Comparison of ENCODE assay signal across 8 cellular contexts in the genomic region with DNA sequence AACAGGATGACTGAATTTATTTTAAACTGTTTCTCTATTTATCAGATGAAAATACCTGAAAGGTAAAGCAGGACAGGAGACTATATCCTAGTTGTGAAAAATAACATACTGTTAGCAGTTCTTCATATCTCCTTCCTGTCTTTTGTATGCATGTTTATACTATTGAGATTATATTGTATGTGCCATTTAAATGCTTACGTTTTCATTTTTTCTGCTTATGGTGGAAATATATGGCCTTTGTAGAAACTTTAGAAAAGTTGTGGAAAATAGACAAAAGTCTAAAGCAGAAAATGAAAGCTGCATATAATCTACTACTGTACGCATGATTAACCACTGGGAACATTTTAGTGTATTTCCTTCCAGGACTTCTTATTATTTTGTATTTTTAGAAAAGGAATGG. TPM values are rescaled to one million over a fixed set of nuclear protein-coding genes. Genes with fewer than 3 reads are reported as not detected.
A peak's percentile ranks its signal among the peaks of the same experiment; 100 is the strongest.
DNase-seq lines count a peak whose midpoint lies in the region; ATAC-seq, FAIRE-seq and TF ChIP-seq lines count a peak whose summit lies in the region.

No MANE protein-coding gene starts in this region.

- H3K4me1 Mint-ChIP-seq in activated CD4-positive, alpha-beta T cell treated with anti-CD3 and anti-CD28 coated beads, Interleukin-2, amount 10 ng/mL, durations not matched to agents 7 days and 5 days: peaks cover 30% of the 10 kb centered on the region
- H3K4me1 Mint-ChIP-seq in astrocyte (ENCODE audit: low read depth, unreplicated experiment): peaks cover 8% of the 10 kb centered on the region

- peak overlapping the region; percentile 99 for H3K4me2 ChIP-seq in astrocyte (ENCODE audit: low read length)

- TF ChIP-seq POLR2A in right lobe of liver (IDR thresholded peaks at IDR 0.05): no peak

- WGBS in right lobe of liver (ENCODE audit: insufficient coverage, low coverage, low lambda C conversion rate, missing lambda C conversion rate): 26% methylated on average over 2 of the region's 2 CpGs

- no peak for ATAC-seq in right lobe of liver

- peaks cover 13% of the 10 kb centered on the region for H3K4me1 ChIP-seq in astrocyte (ENCODE audit: insufficient read depth, low read length)
- H3K4me1 ChIP-seq in right lobe of liver: peaks cover 0 to 23% (median 0%) of the 10 kb centered on the region in 4 donors

- peaks cover 3% of the 10 kb centered on the region for H3K36me3 Mint-ChIP-seq in activated CD4-positive, alpha-beta T cell treated with anti-CD3 and anti-CD28 coated beads, Interleukin-2, amount 10 ng/mL, durations not matched to agents 7 days and 5 days (ENCODE audit: low read depth)
- peaks cover 3% of the 10 kb centered on the region for H3K36me3 Mint-ChIP-seq in astrocyte (ENCODE audit: low read depth, unreplicated experiment)

- peak overlapping the region; percentile 100 for H3K4me3 Mint-ChIP-seq in activated CD4-positive, alpha-beta T cell treated with anti-CD3 and anti-CD28 coated beads, Interleukin-2, amount 10 ng/mL, durations not matched to agents 7 days and 5 days
- H3K4me3 Mint-ChIP-seq in astrocyte (ENCODE audit: unreplicated experiment): peak overlapping the region; percentile 99

- H3K36me3 ChIP-seq in astrocyte (ENCODE audit: insufficient read depth, low read length): no peaks in the 10 kb centered on the region
- no peaks in the 10 kb centered on the region for H3K36me3 ChIP-seq in right lobe of liver

- FAIRE-seq in astrocyte (lab: Jason Lieb, UNC): no peak

- H3K4me3 ChIP-seq in astrocyte (ENCODE audit: insufficient read depth, low read depth, low read length) (peak overlapping the region; percentile 73), right lobe of liver (peak overlapping the region; percentile 71 to 78 (median 77))

- no peaks in the 10 kb centered on the region for H3K79me2 ChIP-seq in astrocyte (ENCODE audit: insufficient read depth, low read length)

- no peaks in the 10 kb centered on the region for H3K9me3 ChIP-seq in astrocyte (ENCODE audit: insufficient read depth, low read depth, low read length)
- H3K9me3 ChIP-seq in right lobe of liver: no peaks in the 10 kb centered on the region

- peak overlapping the region; percentile 98 for H3K27ac Mint-ChIP-seq in activated CD4-positive, alpha-beta T cell treated with anti-CD3 and anti-CD28 coated beads, Interleukin-2, amount 10 ng/mL, durations not matched to agents 7 days and 5 days
- H3K27ac Mint-ChIP-seq in astrocyte (ENCODE audit: unreplicated experiment): no peak overlapping the region

- intact Hi-C loops in right lobe of liver (cut with DNase I): no loop called here

- no peak for DNase-seq in activated CD4-positive, alpha-beta T cell treated with anti-CD3 and anti-CD28 coated beads, Interleukin-2, amount 10 ng/mL, durations not matched to agents 7 days and 5 days
- no peak for DNase-seq in activated CD4-positive, alpha-beta T cell treated with anti-CD3 and anti-CD28 coated beads for 48 hours
- no peak for DNase-seq in astrocyte (ENCODE audit: low read depth)
- DNase-seq in right lobe of liver: no peak
- no peak for DNase-seq in D341Med (ENCODE audit: low spot score)
- DNase-seq in hippocampal formation (lab: John Stamatoyannopoulos, UW): no peak
- DNase-seq in central memory CD4-positive, alpha-beta T cell: no peak

- H3K9me3 Mint-ChIP-seq in activated CD4-positive, alpha-beta T cell treated with anti-CD3 and anti-CD28 coated beads, Interleukin-2, amount 10 ng/mL, durations not matched to agents 7 days and 5 days: no peaks in the 10 kb centered on the region
- peaks cover 2% of the 10 kb centered on the region for H3K9me3 Mint-ChIP-seq in astrocyte (ENCODE audit: unreplicated experiment)

- H3K27me3 ChIP-seq in astrocyte (ENCODE audit: insufficient read depth, low read length) (peaks cover 14% of the 10 kb centered on the region), right lobe of liver (no peaks in the 10 kb centered on the region)

- H3K27ac ChIP-seq in astrocyte (ENCODE audit: low read depth, low read length): no peak overlapping the region
- H3K27ac ChIP-seq in right lobe of liver: peak overlapping the region in 1 of 3 donors; percentile 94
- H3K27ac ChIP-seq in temporal lobe (ENCODE audit: low read depth, low read length): peak overlapping the region; percentile 77

- peaks cover 10% of the 10 kb centered on the region for H3K27me3 Mint-ChIP-seq in activated CD4-positive, alpha-beta T cell treated with anti-CD3 and anti-CD28 coated beads, Interleukin-2, amount 10 ng/mL, durations not matched to agents 7 days and 5 days
- H3K27me3 Mint-ChIP-seq in astrocyte (ENCODE audit: low read depth, unreplicated experiment): peaks cover 22% of the 10 kb centered on the region

- CTCF ChIA-PET in activated CD4-positive, alpha-beta T cell treated with anti-CD3 and anti-CD28 coated beads, Interleukin-2, amount 10 ng/mL, durations not matched to agents 7 days and 5 days (lab: Charles Lee): no interaction called here

- no peaks in the 10 kb centered on the region for H4K20me1 ChIP-seq in astrocyte (ENCODE audit: insufficient read depth, low read length)

- POLR2A ChIA-PET in activated CD4-positive, alpha-beta T cell treated with anti-CD3 and anti-CD28 coated beads, Interleukin-2, amount 10 ng/mL, durations not matched to agents 7 days and 5 days (lab: Charles Lee): no interaction called here

- peak overlapping the region; percentile 80 for H3K9ac ChIP-seq in astrocyte (ENCODE audit: low read length)

- no peak for TF ChIP-seq CTCF in astrocyte (IDR thresholded peaks at IDR 0.05; ENCODE audit: insufficient read depth, low read depth, low read length)
- no peak for TF ChIP-seq CTCF in right lobe of liver (IDR thresholded peaks at IDR 0.05)

- no peak overlapping the region for H2AFZ ChIP-seq in astrocyte (ENCODE audit: low read depth, low read length)

RNA-seq across cellular contexts. Expression of gene PPM1L, which starts 2.1 kb away (rescaled TPM):
- 1 to 10 TPM; 5.4 to 5.8 TPM for total RNA-seq in activated CD4-positive, alpha-beta T cell treated with anti-CD3 and anti-CD28 coated beads, Interleukin-2, amount 10 ng/mL, durations not matched to agents 7 days and 5 days
- total RNA-seq in astrocyte (5.5 and 6.3 TPM in 2 replicates), right lobe of liver (10 to 100 TPM in 5 of 6 experiments, 1 to 10 TPM in 1; 6.9 to 25.4 (median 14.7) TPM), temporal lobe (78.4 TPM)
